Comparison of ENCODE assay signal across 8 cellular contexts in the genomic region with DNA sequence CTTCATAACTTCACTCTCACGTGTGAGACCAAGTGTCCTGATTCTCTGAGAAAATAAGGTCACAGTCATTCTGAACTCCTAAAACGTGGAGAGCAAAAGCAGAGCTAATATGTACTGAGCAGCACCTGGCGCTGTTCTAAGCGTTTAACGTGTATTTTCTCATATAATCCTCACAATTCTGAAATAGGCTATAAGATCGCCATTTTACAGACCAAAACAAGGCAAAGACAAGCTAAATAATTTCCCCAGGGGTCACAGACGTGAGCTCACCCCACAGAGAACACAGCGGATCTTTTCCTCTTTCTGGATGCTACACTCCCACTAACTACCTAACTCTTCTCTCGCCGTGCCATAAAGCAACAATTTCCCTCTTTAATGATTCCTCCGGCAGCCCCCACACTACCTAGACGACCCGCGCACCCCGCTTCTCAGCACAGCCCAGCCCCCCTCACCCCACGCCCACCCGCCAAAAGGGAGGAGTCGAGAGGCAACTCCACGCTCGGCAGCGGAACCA. TPM values are rescaled to one million over a fixed set of nuclear protein-coding genes. Genes with fewer than 3 reads are reported as not detected.
DNase-seq lines count a peak whose midpoint lies in the region; ATAC-seq and TF ChIP-seq lines count a peak whose summit lies in the region.

No MANE protein-coding gene starts in this region.

- DNase-seq in activated CD4-positive, alpha-beta T cell treated with anti-CD3 and anti-CD28 coated beads for 36 hours, result no peak
- DNase-seq in activated CD4-positive, alpha-beta T cell treated with anti-CD3 and anti-CD28 coated beads for 1 hour, result no peak
- DNase-seq in activated CD8-positive, alpha-beta T cell treated with anti-CD3 and anti-CD28 coated beads for 36 hours, result no peak
- DNase-seq in fibroblast of villous mesenchyme (ENCODE audit: low read depth) (no peak), osteoblast (ENCODE audit: insufficient read length, low spot score, missing footprints) (peak; percentile 50), NAMALWA (ENCODE audit: low spot score) (no peak), HEK293T (ENCODE audit: extremely low spot score) (no peak)

- intact Hi-C loops in activated CD4-positive, alpha-beta T cell treated with anti-CD3 and anti-CD28 coated beads for 36 hours (cut with DNase I, micrococcal nuclease), result loop anchor here (1.0 to 10.0 kb wide), 10 partner anchors 100 to 1132 kb away; partner anchors contain the start of gene HSP90AB1 (in 1 of the 2)
- intact Hi-C loops in activated CD8-positive, alpha-beta T cell treated with anti-CD3 and anti-CD28 coated beads for 36 hours (cut with micrococcal nuclease), result loop anchor here (10.0 kb wide), 1 partner anchor 212 kb away; no protein-coding TSS in a partner anchor

- peak overlapping the region; percentile 99 for H3K4me2 ChIP-seq in osteoblast (ENCODE audit: insufficient read depth, low read length)

- H3K27ac Mint-ChIP-seq in activated CD4-positive, alpha-beta T cell treated with anti-CD3 and anti-CD28 coated beads for 36 hours, result peak overlapping the region; percentile 100
- peak overlapping the region; percentile 99 for H3K27ac Mint-ChIP-seq in activated CD8-positive, alpha-beta T cell treated with anti-CD3 and anti-CD28 coated beads for 36 hours

- no peaks in the 10 kb centered on the region for H3K27me3 Mint-ChIP-seq in activated CD4-positive, alpha-beta T cell treated with anti-CD3 and anti-CD28 coated beads for 36 hours
- H3K27me3 Mint-ChIP-seq in activated CD8-positive, alpha-beta T cell treated with anti-CD3 and anti-CD28 coated beads for 36 hours, result no peaks in the 10 kb centered on the region

- peak overlapping the region; percentile 91 for H3K27ac ChIP-seq in osteoblast (ENCODE audit: low read depth, low read length)

- no peaks in the 10 kb centered on the region for H3K27me3 ChIP-seq in osteoblast (ENCODE audit: insufficient read depth, low read length)

- CTCF ChIA-PET in activated CD4-positive, alpha-beta T cell treated with anti-CD3 and anti-CD28 coated beads for 36 hours (lab: Charles Lee), result interaction anchor here (0.6 to 2.8 kb wide), 5 partner anchors 13 to 338 kb away, joined by 3 to 11 read pairs (median 4); no protein-coding TSS in a partner anchor
- CTCF ChIA-PET in activated CD8-positive, alpha-beta T cell treated with anti-CD3 and anti-CD28 coated beads for 36 hours (lab: Charles Lee), result interaction anchor here (1.0 kb wide), 1 partner anchor 22 kb away, joined by 3 read pairs; no protein-coding TSS in a partner anchor
- CTCF ChIA-PET in HEK293T (lab: Yijun Ruan, JAX), result no interaction called here

- no peaks in the 10 kb centered on the region for H3K36me3 ChIP-seq in osteoblast (ENCODE audit: insufficient read depth, low read length)

- peaks cover 13% of the 10 kb centered on the region for H3K79me2 ChIP-seq in osteoblast (ENCODE audit: insufficient read depth, low read length)

- peak overlapping the region; percentile 92 for H2AFZ ChIP-seq in osteoblast (ENCODE audit: low read length)

- H3K4me1 Mint-ChIP-seq in activated CD4-positive, alpha-beta T cell treated with anti-CD3 and anti-CD28 coated beads for 36 hours, result peaks cover 27% of the 10 kb centered on the region
- peaks cover 22% of the 10 kb centered on the region for H3K4me1 Mint-ChIP-seq in activated CD8-positive, alpha-beta T cell treated with anti-CD3 and anti-CD28 coated beads for 36 hours (ENCODE audit: low read depth)

- ATAC-seq in activated CD4-positive, alpha-beta T cell treated with anti-CD3 and anti-CD28 coated beads for 36 hours, result peak; percentile 2
- ATAC-seq in HG03280 (IDR thresholded peaks at IDR 0.05; ENCODE audit: unreplicated experiment), result peak; percentile 9
- no peak for ATAC-seq in activated CD8-positive, alpha-beta T cell treated with anti-CD3 and anti-CD28 coated beads for 36 hours

- H3K4me1 ChIP-seq in osteoblast (ENCODE audit: insufficient read depth, low read length), result peaks cover 17% of the 10 kb centered on the region

- no peaks in the 10 kb centered on the region for H4K20me1 ChIP-seq in osteoblast (ENCODE audit: insufficient read depth, low read length)

- peaks cover 2% of the 10 kb centered on the region for H3K36me3 Mint-ChIP-seq in activated CD4-positive, alpha-beta T cell treated with anti-CD3 and anti-CD28 coated beads for 36 hours (ENCODE audit: low read depth)
- peaks cover 7% of the 10 kb centered on the region for H3K36me3 Mint-ChIP-seq in activated CD8-positive, alpha-beta T cell treated with anti-CD3 and anti-CD28 coated beads for 36 hours (ENCODE audit: low read depth)

- no peaks in the 10 kb centered on the region for H3K9me3 ChIP-seq in osteoblast (ENCODE audit: low read depth, low read length)

- POLR2A ChIA-PET in activated CD4-positive, alpha-beta T cell treated with anti-CD3 and anti-CD28 coated beads for 36 hours (lab: Charles Lee), result interaction anchor here (1.0 to 1.4 kb wide), 2 partner anchors 43 to 547 kb away, joined by 3 read pairs; no protein-coding TSS in a partner anchor
- POLR2A ChIA-PET in activated CD8-positive, alpha-beta T cell treated with anti-CD3 and anti-CD28 coated beads for 36 hours (lab: Charles Lee), result interaction anchor here (0.7 to 2.2 kb wide), 3 partner anchors 13 to 162 kb away, joined by 4 to 20 read pairs (median 5); no protein-coding TSS in a partner anchor
- POLR2A ChIA-PET in HEK293T (lab: Yijun Ruan, JAX), result interaction anchor here (0.8 to 3.2 kb wide), 6 partner anchors 9 to 723 kb away, joined by 3 to 33 read pairs (median 8); no protein-coding TSS in a partner anchor

- H3K4me3 Mint-ChIP-seq in activated CD4-positive, alpha-beta T cell treated with anti-CD3 and anti-CD28 coated beads for 36 hours, result peak overlapping the region; percentile 99
- H3K4me3 Mint-ChIP-seq in activated CD8-positive, alpha-beta T cell treated with anti-CD3 and anti-CD28 coated beads for 36 hours, result peak overlapping the region; percentile 96

- no peaks in the 10 kb centered on the region for H3K9me3 Mint-ChIP-seq in activated CD4-positive, alpha-beta T cell treated with anti-CD3 and anti-CD28 coated beads for 36 hours (ENCODE audit: low read depth)
- H3K9me3 Mint-ChIP-seq in activated CD8-positive, alpha-beta T cell treated with anti-CD3 and anti-CD28 coated beads for 36 hours, result no peaks in the 10 kb centered on the region

- peak overlapping the region; percentile 88 for H3K4me3 ChIP-seq in fibroblast of villous mesenchyme (ENCODE audit: low read depth, low read length)
- H3K4me3 ChIP-seq in osteoblast (ENCODE audit: insufficient read depth, low read length), result peak overlapping the region; percentile 87

- TF ChIP-seq CTCF in activated CD8-positive, alpha-beta T cell treated with anti-CD3 and anti-CD28 coated beads for 36 hours (IDR thresholded peaks at IDR 0.05), result no peak
- no peak for TF ChIP-seq CTCF in fibroblast of villous mesenchyme (IDR thresholded peaks at IDR 0.05; ENCODE audit: insufficient read depth, low read depth, low read length)
- TF ChIP-seq CTCF in osteoblast (IDR thresholded peaks at IDR 0.05; ENCODE audit: extremely low read depth, low read depth, low read length), result no peak

TF ChIP-seq in HEK293T, 16 proteins besides CTCF, POLR2A, EP300 and RAD21:
- no peak for TF ChIP-seq TARDBP (IDR thresholded peaks at IDR 0.05)
- no peak for TF ChIP-seq BHLHE40 (IDR thresholded peaks at IDR 0.05; ENCODE audit: borderline replicate concordance)
- no peak for TF ChIP-seq HDGF (IDR thresholded peaks at IDR 0.05; ENCODE audit: borderline replicate concordance)
- no peak for TF ChIP-seq FOXK2 (IDR thresholded peaks at IDR 0.05)
- no peak for TF ChIP-seq CTBP1 (IDR thresholded peaks at IDR 0.05; ENCODE audit: borderline replicate concordance)
- TF ChIP-seq FOXA1 (IDR thresholded peaks at IDR 0.05), result no peak
- TF ChIP-seq, protein P1, sequence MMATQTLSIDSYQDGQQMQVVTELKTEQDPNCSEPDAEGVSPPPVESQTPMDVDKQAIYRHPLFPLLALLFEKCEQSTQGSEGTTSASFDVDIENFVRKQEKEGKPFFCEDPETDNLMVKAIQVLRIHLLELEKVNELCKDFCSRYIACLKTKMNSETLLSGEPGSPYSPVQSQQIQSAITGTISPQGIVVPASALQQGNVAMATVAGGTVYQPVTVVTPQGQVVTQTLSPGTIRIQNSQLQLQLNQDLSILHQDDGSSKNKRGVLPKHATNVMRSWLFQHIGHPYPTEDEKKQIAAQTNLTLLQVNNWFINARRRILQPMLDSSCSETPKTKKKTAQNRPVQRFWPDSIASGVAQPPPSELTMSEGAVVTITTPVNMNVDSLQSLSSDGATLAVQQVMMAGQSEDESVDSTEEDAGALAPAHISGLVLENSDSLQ (IDR thresholded peaks at IDR 0.05), result no peak

RNA-seq across cellular contexts. Expression of gene SUPT3H, which starts 0.6 kb away (rescaled TPM):
- 10 to 100 TPM; 15.5 TPM for total RNA-seq in activated CD4-positive, alpha-beta T cell treated with anti-CD3 and anti-CD28 coated beads for 36 hours
- total RNA-seq in activated CD8-positive, alpha-beta T cell treated with anti-CD3 and anti-CD28 coated beads for 36 hours, result 10 to 100 TPM; 20.0 to 20.2 TPM
- total RNA-seq in fibroblast of villous mesenchyme (7.8 and 10.0 TPM in 2 replicates), osteoblast (4.7 TPM in 2 replicates)

RNA-seq across cellular contexts. Expression of gene RUNX2, which starts 49.0 kb away (rescaled TPM):
- 10 to 100 TPM; 14.6 to 18.1 TPM for total RNA-seq in activated CD4-positive, alpha-beta T cell treated with anti-CD3 and anti-CD28 coated beads for 36 hours
- 1 to 10 TPM; 8.0 to 9.3 TPM for total RNA-seq in activated CD8-positive, alpha-beta T cell treated with anti-CD3 and anti-CD28 coated beads for 36 hours
- total RNA-seq in fibroblast of villous mesenchyme (8.6 and 9.7 TPM in 2 replicates), osteoblast (30.0 and 35.4 TPM in 2 replicates)
